ENCODE assay signal across 8 cellular contexts in the genomic region with DNA sequence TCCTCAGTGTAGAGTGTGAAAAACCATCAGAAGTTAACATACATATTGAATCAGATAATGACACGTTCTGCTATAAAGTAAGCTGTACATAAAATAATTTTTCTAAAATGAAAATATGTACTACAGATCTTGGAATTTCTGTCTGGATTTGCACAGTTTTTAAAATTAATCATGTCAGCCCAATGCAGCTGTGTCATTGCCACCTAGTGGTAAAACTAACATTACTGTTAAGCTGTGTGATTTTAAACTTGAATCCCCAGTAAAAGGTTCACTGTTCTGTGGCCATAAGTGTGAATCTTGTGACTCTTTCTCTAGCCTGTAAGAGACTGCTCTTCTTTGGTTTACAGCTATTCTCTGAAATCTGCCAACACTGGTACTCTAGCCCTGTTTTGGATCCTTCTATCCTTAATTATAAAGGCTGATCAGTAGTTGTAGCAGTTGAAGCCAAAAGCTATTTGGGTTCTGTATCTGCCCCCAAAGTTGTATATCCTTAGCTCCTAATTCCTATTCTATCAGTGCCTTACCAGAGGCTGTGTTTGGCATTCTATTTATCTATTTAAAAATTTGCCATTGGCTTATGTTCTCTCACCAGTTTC. TPM values are rescaled to one million over a fixed set of nuclear protein-coding genes. Genes with fewer than 3 reads are reported as not detected.
DNase-seq lines count a peak whose midpoint lies in the region; ATAC-seq and TF ChIP-seq lines count a peak whose summit lies in the region.

No MANE protein-coding gene starts in this region.

- H3K27me3 ChIP-seq in MM.1S (replicated peaks; ENCODE audit: insufficient read depth, low read length) = no peaks in the 10 kb centered on the region
- no peaks in the 10 kb centered on the region for H3K27me3 ChIP-seq in adipocyte (replicated peaks; ENCODE audit: control insufficient read depth, insufficient read depth, low read length)
- no peaks in the 10 kb centered on the region for H3K27me3 ChIP-seq in upper lobe of left lung

- H3K79me2 ChIP-seq in MM.1S (ENCODE audit: low read length) = peaks cover 15% of the 10 kb centered on the region

- POLR2A ChIA-PET in T-cell (lab: Charles Lee) = interaction anchor here (0.6 to 1.1 kb wide), 4 partner anchors 300 to 660 kb away, joined by 3 to 5 read pairs (median 4); partner anchors contain the start of gene FAM76B (in 1 of the 2)

- H3K9me3 ChIP-seq in MM.1S (replicated peaks; ENCODE audit: insufficient read depth, low read length) (no peaks in the 10 kb centered on the region), adipocyte (ENCODE audit: control insufficient read depth, low read length) (no peaks in the 10 kb centered on the region), upper lobe of left lung (no peaks in the 10 kb centered on the region)

- H3K4me3 ChIP-seq in MM.1S (ENCODE audit: low read length) (no peak overlapping the region), adipocyte (ENCODE audit: low read length) (no peak overlapping the region), upper lobe of left lung (no peak overlapping the region)

- H3K27me3 Mint-ChIP-seq in T-cell = no peaks in the 10 kb centered on the region

- no peak overlapping the region for H3K4me2 ChIP-seq in MM.1S (ENCODE audit: low read depth, low read length)

- ATAC-seq in upper lobe of left lung (ENCODE audit: low FRiP score in 2 of 2) (no peak), T-cell (replicated peaks in 1 of 4) (no peak)

- no peaks in the 10 kb centered on the region for H4K20me1 ChIP-seq in MM.1S (ENCODE audit: insufficient read depth, low read length)

- CTCF ChIA-PET in T-cell (lab: Charles Lee) = interaction anchor here (0.6 to 2.8 kb wide), 39 partner anchors 8 to 1266 kb away, joined by 3 to 67 read pairs (median 4); partner anchors contain the start of genes CEP57 (in 1 of the 2), FAM76B (in 1 of the 2) and MAML2 (in 1 of the 2)

- H3K36me3 Mint-ChIP-seq in T-cell = peaks cover 10% of the 10 kb centered on the region

- TF ChIP-seq POLR2A in upper lobe of left lung (IDR thresholded peaks at IDR 0.05) = no peak

- 0 out of 2 replicates have a peak, but pooled peaks cover 1% of the 10 kb centered on the region for H3K4me1 ChIP-seq in MM.1S (ENCODE audit: low read length)
- H3K4me1 ChIP-seq in adipocyte (ENCODE audit: control insufficient read depth, insufficient read depth, low read length) = peaks cover 29% of the 10 kb centered on the region
- peaks cover 7 to 16% (median 9%) of the 10 kb centered on the region in 4 donors for H3K4me1 ChIP-seq in upper lobe of left lung

- H3K4me1 Mint-ChIP-seq in T-cell = peaks cover 14 to 23% (median 20%) of the 10 kb centered on the region in 3 donors

- H2AFZ ChIP-seq in MM.1S (ENCODE audit: low read length) = no peak overlapping the region

- no peaks in the 10 kb centered on the region for H3F3A ChIP-seq in MM.1S (ENCODE audit: insufficient read depth, low read length)

- no peak for TF ChIP-seq EP300 in upper lobe of left lung (IDR thresholded peaks at IDR 0.05)

- H3K9ac ChIP-seq in MM.1S (ENCODE audit: low read length) (no peak overlapping the region), adipocyte (ENCODE audit: low read length) (peak overlapping the region; percentile 18)

- WGBS in upper lobe of left lung, 2 donors = 15 to 23% methylated on average over 1 of the region's 1 CpG

- no peak overlapping the region for H3K27ac Mint-ChIP-seq in T-cell

- peak; percentile 69 for TF ChIP-seq CTCF in MM.1S (IDR thresholded peaks at IDR 0.05; ENCODE audit: low read length)
- peak; percentile 33 to 63 (median 52) for TF ChIP-seq CTCF in upper lobe of left lung (IDR thresholded peaks at IDR 0.05)

- no peaks in the 10 kb centered on the region for H3K36me3 ChIP-seq in MM.1S (replicated peaks; ENCODE audit: insufficient read depth, low read length)
- no peaks in the 10 kb centered on the region for H3K36me3 ChIP-seq in adipocyte (ENCODE audit: control insufficient read depth, insufficient read depth, low read length, severe bottlenecking)
- H3K36me3 ChIP-seq in upper lobe of left lung = no peaks in the 10 kb centered on the region

- DNase-seq in SKM-1 treated with dmso at 0.1 percent for 144 hours (lab: John Stamatoyannopoulos, UW; ENCODE audit: unreplicated experiment) (peak; percentile 29), SKM-1 (lab: John Stamatoyannopoulos, UW; ENCODE audit: unreplicated experiment) (no peak), MM.1S (peak; percentile 61), adipocyte (ENCODE audit: low read depth) (peak; percentile 85), inferior parietal cortex (ENCODE audit: extremely low spot score) (peak; percentile 74), upper lobe of left lung (no peak), T-cell (no peak), T-helper 9 cell (no peak)

- H3K4me3 Mint-ChIP-seq in T-cell = no peak overlapping the region

- peaks cover 0 to 5% (median 4%) of the 10 kb centered on the region in 3 donors for H3K9me3 Mint-ChIP-seq in T-cell

- no peak overlapping the region for H3K27ac ChIP-seq in MM.1S (ENCODE audit: low read length)
- H3K27ac ChIP-seq in upper lobe of left lung = no peak overlapping the region

- H3K9me2 ChIP-seq in MM.1S (replicated peaks; ENCODE audit: insufficient read depth, low read length) = no peaks in the 10 kb centered on the region

RNA-seq across cellular contexts. Expression of gene JRKL, which starts 4.0 kb away (rescaled TPM):
- total RNA-seq in upper lobe of left lung = 10 to 100 TPM in 2 of 6 donors, 1 to 10 TPM in 4; 2.8 to 18.7 (median 7.8) TPM
- 10 to 100 TPM in 3 of 5 donors, 1 to 10 TPM in 2; 4.8 to 15.6 (median 12.3) TPM for total RNA-seq in T-cell

RNA-seq across cellular contexts. Expression of gene CCDC82, which starts 4.1 kb away (rescaled TPM):
- 100 to 1,000 TPM in 1 of 6 donors, 10 to 100 TPM in 5; 21.0 to 116 (median 32.9) TPM for total RNA-seq in upper lobe of left lung
- total RNA-seq in T-cell = 10 to 100 TPM; 28.9 to 37.1 (median 33.5) TPM

RNA-seq across cellular contexts. Expression of gene MAML2, which starts 50.9 kb away (rescaled TPM):
- total RNA-seq in upper lobe of left lung (10 to 100 TPM; 19.5 to 36.6 (median 26.3) TPM), T-cell (10 to 100 TPM; 30.4 to 66.7 (median 35.1) TPM)

Comparison
In these comparisons a context has a peak if more than half of its experiments do, and no peak if none do; other contexts are left out.
1. DNase-seq: peak in SKM-1 treated with dmso at 0.1 percent for 144 hours (single experiment), MM.1S (single experiment), adipocyte (single experiment) and inferior parietal cortex (single experiment); none in SKM-1 (single experiment), upper lobe of left lung (0 of 2), T-cell (0 of 34) and T-helper 9 cell (single experiment).